ENCODE assay signal across 2 cellular contexts in the genomic region with DNA sequence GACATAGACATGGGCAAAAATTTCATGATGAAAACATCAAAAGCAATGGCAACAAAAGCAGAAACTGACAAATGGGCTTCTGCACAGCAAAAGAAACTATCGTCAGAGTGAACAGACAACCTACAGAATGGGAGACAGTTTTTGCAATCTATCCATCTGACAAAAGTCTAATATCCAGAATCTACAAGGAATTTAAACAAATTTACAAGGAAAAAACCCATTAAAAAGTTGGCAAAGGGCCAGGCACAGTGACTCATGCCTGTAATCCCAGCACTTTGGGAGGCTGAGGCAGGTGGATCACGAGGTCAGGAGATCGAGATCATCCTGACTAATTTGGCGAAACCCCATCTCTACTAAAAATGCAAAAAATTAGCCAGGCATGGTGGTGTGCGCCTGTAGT.
A peak's percentile ranks its signal among the peaks of the same experiment; 100 is the strongest.
TF ChIP-seq lines count a peak whose summit lies in the region.
"Not testable (repeated sequence)": the region's sequence is repeated elsewhere in the genome, so short reads cannot be mapped to it uniquely, and the experiment has no call there.

No MANE protein-coding gene starts in this region.

TF ChIP-seq in Ishikawa, 13 proteins besides CTCF, POLR2A, EP300 and RAD21:
- peak; percentile 53; the same call in 1 of the 2 replicates for TF ChIP-seq NFIC (IDR thresholded peaks at IDR 0.05)

TF ChIP-seq in HepG2, 621 proteins besides CTCF, POLR2A, EP300 and RAD21:
- TF ChIP-seq HOMEZ (CRISPR knock-in tag; IDR thresholded peaks at IDR 0.05; ENCODE audit: low read depth), result 0 out of 2 replicates have a peak, but pooled peaks have one; percentile 32
- peak; percentile 87 for TF ChIP-seq LCORL (IDR thresholded peaks at IDR 0.05)
- not testable (repeated sequence) for TF ChIP-seq LCORL (CRISPR knock-in tag; IDR thresholded peaks at IDR 0.05)
- peak; percentile 47; the same call in 1 of the 2 replicates for TF ChIP-seq FOSL2 (CRISPR knock-in tag; IDR thresholded peaks at IDR 0.05)
